1 cellular context compared by ENCODE assay signal in the genomic region with DNA sequence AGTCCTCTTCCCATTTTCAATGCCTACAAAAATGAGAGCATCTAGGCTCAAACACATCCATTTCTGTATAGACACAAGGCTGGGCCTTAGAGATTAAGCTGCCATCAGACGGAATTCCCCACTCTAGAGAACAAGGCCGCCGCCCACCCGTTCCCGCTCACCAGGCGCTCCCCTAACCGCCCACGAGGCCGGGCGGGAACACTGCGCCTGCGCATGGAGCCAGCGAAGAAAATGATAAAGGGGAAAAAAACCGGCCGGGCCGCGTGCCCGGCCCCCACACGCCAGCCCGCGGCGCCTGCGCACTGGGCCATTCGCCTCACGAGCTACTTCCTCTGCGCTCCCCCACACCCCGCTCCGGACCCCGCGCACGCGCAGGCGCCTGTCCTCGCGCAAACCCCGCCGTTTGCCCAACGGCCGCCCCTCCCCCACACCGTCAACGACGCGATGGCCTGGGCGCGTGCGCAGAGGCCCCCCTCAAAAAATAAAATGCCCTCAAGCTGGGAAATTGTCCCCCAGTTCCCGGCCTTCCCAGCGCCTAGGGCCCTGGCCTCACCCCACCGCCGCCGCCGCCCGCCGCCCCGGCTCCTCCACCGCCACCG.
A peak's percentile ranks its signal among the peaks of the same experiment; 100 is the strongest.
TF ChIP-seq lines count a peak whose summit lies in the region.

No MANE protein-coding gene starts in this region.

TF ChIP-seq in HepG2, 621 proteins besides CTCF, POLR2A, EP300 and RAD21 (continued from another document and continues in another):
- TF ChIP-seq ZBTB40 (IDR thresholded peaks at IDR 0.05) (no peak), ZBTB40 (CRISPR knock-in tag; IDR thresholded peaks at IDR 0.05) (0 out of 2 replicates have a peak, but pooled peaks have one; percentile 58), RNF2 (conservative IDR thresholded peaks at IDR 0.05; ENCODE audit: low read depth) (peak; percentile 67; the same call in 1 of the 2 replicates), ZMYM4 (CRISPR knock-in tag; IDR thresholded peaks at IDR 0.05) (no peak; the same call in 1 of the 2 replicates), MBD4 (IDR thresholded peaks at IDR 0.05; ENCODE audit: borderline replicate concordance, low read length) (no peak), ARNTL (CRISPR knock-in tag; IDR thresholded peaks at IDR 0.05) (no peak; the same call in none of the 2 replicates), MTA3 (CRISPR knock-in tag; IDR thresholded peaks at IDR 0.05) (no peak), ZNF143 (CRISPR knock-in tag; IDR thresholded peaks at IDR 0.05) (no peak), ZSCAN22 (CRISPR knock-in tag; IDR thresholded peaks at IDR 0.05) (no peak), TGIF2 (CRISPR knock-in tag; IDR thresholded peaks at IDR 0.05) (0 out of 2 replicates have a peak, but pooled peaks have one; percentile 16), FLYWCH1 (CRISPR knock-in tag; IDR thresholded peaks at IDR 0.05) (no peak), MAZ (IDR thresholded peaks at IDR 0.05; ENCODE audit: borderline replicate concordance, low read depth, low read length) (peak; percentile 65), MAZ (CRISPR knock-in tag; IDR thresholded peaks at IDR 0.05; ENCODE audit: low read depth) (no peak; the same call in 1 of the 2 replicates), ZBTB1 (CRISPR knock-in tag; IDR thresholded peaks at IDR 0.05; ENCODE audit: borderline replicate concordance) (no peak), DZIP1 (CRISPR knock-in tag; IDR thresholded peaks at IDR 0.05) (no peak; the same call in 1 of the 2 replicates), JUND (CRISPR knock-in tag; IDR thresholded peaks at IDR 0.05) (no peak), ZFP82 (CRISPR knock-in tag; IDR thresholded peaks at IDR 0.05; ENCODE audit: borderline replicate concordance) (peak; percentile 94; the same call in 1 of the 2 replicates), PTBP1 (IDR thresholded peaks at IDR 0.05; ENCODE audit: low read depth, low read length, poor library complexity, severe bottlenecking) (no peak), KAT7 (CRISPR knock-in tag; IDR thresholded peaks at IDR 0.05; ENCODE audit: borderline replicate concordance) (no peak), TFDP1 (CRISPR knock-in tag; IDR thresholded peaks at IDR 0.05; ENCODE audit: borderline replicate concordance) (peak; percentile 93), NCOR1 (IDR thresholded peaks at IDR 0.05; ENCODE audit: borderline replicate concordance, low read length) (peak; percentile 12; the same call in 1 of the 2 replicates), ZBTB25 (CRISPR knock-in tag; IDR thresholded peaks at IDR 0.05) (no peak), ZBTB20 (CRISPR knock-in tag; IDR thresholded peaks at IDR 0.05; ENCODE audit: borderline replicate concordance, low read depth) (peak; percentile 25; the same call in 1 of the 2 replicates), ZNF841 (CRISPR knock-in tag; IDR thresholded peaks at IDR 0.05; ENCODE audit: borderline replicate concordance) (0 out of 2 replicates have a peak, but pooled peaks have one; percentile 52), MTERF4 (CRISPR knock-in tag; IDR thresholded peaks at IDR 0.05) (no peak), IRX3 (CRISPR knock-in tag; IDR thresholded peaks at IDR 0.05; ENCODE audit: borderline replicate concordance, low read depth) (0 out of 2 replicates have a peak, but pooled peaks have one; percentile 85), ATF7-NPFF (CRISPR knock-in tag; IDR thresholded peaks at IDR 0.05; ENCODE audit: low read depth) (no peak; the same call in 1 of the 2 replicates), THAP11 (CRISPR knock-in tag; IDR thresholded peaks at IDR 0.05) (peak; percentile 55; the same call in 1 of the 2 replicates), CCAR2 (optimal IDR thresholded peaks at IDR 0.05; ENCODE audit: low read depth, low read length) (no peak)
- TF ChIP-seq, protein P1, sequence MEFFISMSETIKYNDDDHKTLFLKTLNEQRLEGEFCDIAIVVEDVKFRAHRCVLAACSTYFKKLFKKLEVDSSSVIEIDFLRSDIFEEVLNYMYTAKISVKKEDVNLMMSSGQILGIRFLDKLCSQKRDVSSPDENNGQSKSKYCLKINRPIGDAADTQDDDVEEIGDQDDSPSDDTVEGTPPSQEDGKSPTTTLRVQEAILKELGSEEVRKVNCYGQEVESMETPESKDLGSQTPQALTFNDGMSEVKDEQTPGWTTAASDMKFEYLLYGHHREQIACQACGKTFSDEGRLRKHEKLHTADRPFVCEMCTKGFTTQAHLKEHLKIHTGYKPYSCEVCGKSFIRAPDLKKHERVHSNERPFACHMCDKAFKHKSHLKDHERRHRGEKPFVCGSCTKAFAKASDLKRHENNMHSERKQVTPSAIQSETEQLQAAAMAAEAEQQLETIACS (CRISPR knock-in tag; IDR thresholded peaks at IDR 0.05) = peak; percentile 35; the same call in 1 of the 2 replicates
- TF ChIP-seq, protein P2, sequence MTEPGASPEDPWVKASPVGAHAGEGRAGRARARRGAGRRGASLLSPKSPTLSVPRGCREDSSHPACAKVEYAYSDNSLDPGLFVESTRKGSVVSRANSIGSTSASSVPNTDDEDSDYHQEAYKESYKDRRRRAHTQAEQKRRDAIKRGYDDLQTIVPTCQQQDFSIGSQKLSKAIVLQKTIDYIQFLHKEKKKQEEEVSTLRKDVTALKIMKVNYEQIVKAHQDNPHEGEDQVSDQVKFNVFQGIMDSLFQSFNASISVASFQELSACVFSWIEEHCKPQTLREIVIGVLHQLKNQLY (CRISPR knock-in tag; IDR thresholded peaks at IDR 0.05) = no peak
- TF ChIP-seq, protein P3, sequence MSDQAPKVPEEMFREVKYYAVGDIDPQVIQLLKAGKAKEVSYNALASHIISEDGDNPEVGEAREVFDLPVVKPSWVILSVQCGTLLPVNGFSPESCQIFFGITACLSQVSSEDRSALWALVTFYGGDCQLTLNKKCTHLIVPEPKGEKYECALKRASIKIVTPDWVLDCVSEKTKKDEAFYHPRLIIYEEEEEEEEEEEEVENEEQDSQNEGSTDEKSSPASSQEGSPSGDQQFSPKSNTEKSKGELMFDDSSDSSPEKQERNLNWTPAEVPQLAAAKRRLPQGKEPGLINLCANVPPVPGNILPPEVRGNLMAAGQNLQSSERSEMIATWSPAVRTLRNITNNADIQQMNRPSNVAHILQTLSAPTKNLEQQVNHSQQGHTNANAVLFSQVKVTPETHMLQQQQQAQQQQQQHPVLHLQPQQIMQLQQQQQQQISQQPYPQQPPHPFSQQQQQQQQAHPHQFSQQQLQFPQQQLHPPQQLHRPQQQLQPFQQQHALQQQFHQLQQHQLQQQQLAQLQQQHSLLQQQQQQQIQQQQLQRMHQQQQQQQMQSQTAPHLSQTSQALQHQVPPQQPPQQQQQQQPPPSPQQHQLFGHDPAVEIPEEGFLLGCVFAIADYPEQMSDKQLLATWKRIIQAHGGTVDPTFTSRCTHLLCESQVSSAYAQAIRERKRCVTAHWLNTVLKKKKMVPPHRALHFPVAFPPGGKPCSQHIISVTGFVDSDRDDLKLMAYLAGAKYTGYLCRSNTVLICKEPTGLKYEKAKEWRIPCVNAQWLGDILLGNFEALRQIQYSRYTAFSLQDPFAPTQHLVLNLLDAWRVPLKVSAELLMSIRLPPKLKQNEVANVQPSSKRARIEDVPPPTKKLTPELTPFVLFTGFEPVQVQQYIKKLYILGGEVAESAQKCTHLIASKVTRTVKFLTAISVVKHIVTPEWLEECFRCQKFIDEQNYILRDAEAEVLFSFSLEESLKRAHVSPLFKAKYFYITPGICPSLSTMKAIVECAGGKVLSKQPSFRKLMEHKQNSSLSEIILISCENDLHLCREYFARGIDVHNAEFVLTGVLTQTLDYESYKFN (CRISPR knock-in tag; conservative IDR thresholded peaks at IDR 0.05) = peak; percentile 15; the same call in 1 of the 2 replicates
